In genomic region chr1:234546890-234547788, GRCh38 we compare ENCODE assay signal across 1 cellular context.
TF ChIP-seq lines count a peak whose summit lies in the region.

No MANE protein-coding gene starts in this region.

TF ChIP-seq in K562, 482 proteins besides CTCF, POLR2A, EP300 and RAD21 (continued from another document and continues in another):
- TF ChIP-seq CHD7 (IDR thresholded peaks at IDR 0.05; ENCODE audit: low read depth, low read length) = no peak
- peak; percentile 87; the same call in 1 of the 2 replicates for TF ChIP-seq ZNF175 (CRISPR knock-in tag; IDR thresholded peaks at IDR 0.05; ENCODE audit: low read depth)
- no peak for TF ChIP-seq HNRNPLL (IDR thresholded peaks at IDR 0.05; ENCODE audit: low read depth, low read length, poor library complexity, severe bottlenecking)
- 0 out of 2 replicates have a peak, but pooled peaks have one; percentile 6 for TF ChIP-seq ADNP (tag; IDR thresholded peaks at IDR 0.05)
- peak; percentile 33; the same call in 1 of the 2 replicates for TF ChIP-seq NFE2 (IDR thresholded peaks at IDR 0.05; ENCODE audit: low read depth)
- no peak for TF ChIP-seq PHF21A (IDR thresholded peaks at IDR 0.05; ENCODE audit: borderline replicate concordance, low read depth)
- no peak for TF ChIP-seq E4F1 (CRISPR knock-in tag; IDR thresholded peaks at IDR 0.05; ENCODE audit: borderline replicate concordance)
- TF ChIP-seq GATA2 (CRISPR knock-in tag; IDR thresholded peaks at IDR 0.05) = peak; percentile 66
- TF ChIP-seq MAX (CRISPR knock-in tag; IDR thresholded peaks at IDR 0.05) = peak; percentile 90
- no peak for TF ChIP-seq SMC3 (conservative IDR thresholded peaks at IDR 0.05; ENCODE audit: insufficient read depth, low read depth, low read length)
- no peak for TF ChIP-seq TEAD2 (tag; IDR thresholded peaks at IDR 0.05)
- TF ChIP-seq ZNF324 (CRISPR knock-in tag; IDR thresholded peaks at IDR 0.05) = peak; percentile 26; the same call in 1 of the 2 replicates
- no peak for TF ChIP-seq ZNF224 (CRISPR knock-in tag; IDR thresholded peaks at IDR 0.05)
- TF ChIP-seq CBX5 (IDR thresholded peaks at IDR 0.05; ENCODE audit: borderline replicate concordance, low read depth) = no peak
- TF ChIP-seq HNRNPL (IDR thresholded peaks at IDR 0.05; ENCODE audit: low read depth, low read length) = no peak
- TF ChIP-seq E2F4 (CRISPR knock-in tag; IDR thresholded peaks at IDR 0.05; ENCODE audit: low read depth) = no peak
- TF ChIP-seq MLLT1 (IDR thresholded peaks at IDR 0.05) = peak; percentile 90 to 93
- peak; percentile 89 to 90 for TF ChIP-seq KDM1A (IDR thresholded peaks at IDR 0.05)
- no peak for TF ChIP-seq SFPQ (IDR thresholded peaks at IDR 0.05; ENCODE audit: low read depth, low read length)
- TF ChIP-seq XRCC3 (IDR thresholded peaks at IDR 0.05) = no peak
- TF ChIP-seq C11orf30 (IDR thresholded peaks at IDR 0.05; ENCODE audit: low read depth) = no peak
- TF ChIP-seq TFAP4 (CRISPR knock-in tag; IDR thresholded peaks at IDR 0.05; ENCODE audit: borderline replicate concordance) = peak; percentile 91
- TF ChIP-seq MCM2 (IDR thresholded peaks at IDR 0.05; ENCODE audit: low read depth) = no peak
- TF ChIP-seq ZNF584 (CRISPR knock-in tag; IDR thresholded peaks at IDR 0.05; ENCODE audit: low read depth) = peak; percentile 92
- TF ChIP-seq ZNF174 (CRISPR knock-in tag; IDR thresholded peaks at IDR 0.05) = no peak
- TF ChIP-seq PATZ1 (CRISPR knock-in tag; IDR thresholded peaks at IDR 0.05; ENCODE audit: borderline replicate concordance) = 0 out of 2 replicates have a peak, but pooled peaks have one; percentile 73
- TF ChIP-seq TOE1 (IDR thresholded peaks at IDR 0.05; ENCODE audit: borderline replicate concordance) = peak; percentile 65
- TF ChIP-seq TOE1 (CRISPR knock-in tag; IDR thresholded peaks at IDR 0.05; ENCODE audit: borderline replicate concordance, low read depth) = no peak
- no peak for TF ChIP-seq RFX1 (IDR thresholded peaks at IDR 0.05)
- TF ChIP-seq POLR3A (IDR thresholded peaks at IDR 0.05; ENCODE audit: borderline replicate concordance, extremely low read depth, insufficient read depth, insufficient read length) = no peak
- TF ChIP-seq ZC3H11A (IDR thresholded peaks at IDR 0.05; ENCODE audit: low read depth, low read length) = no peak
- no peak for TF ChIP-seq SMAD2 (IDR thresholded peaks at IDR 0.05; ENCODE audit: low read depth, low read length)
- peak; percentile 51 for TF ChIP-seq MEIS2 (IDR thresholded peaks at IDR 0.05; ENCODE audit: partially characterized antibody)
- no peak for TF ChIP-seq ZNF586 (CRISPR knock-in tag; conservative IDR thresholded peaks at IDR 0.05)
- TF ChIP-seq ELF4 (CRISPR knock-in tag; IDR thresholded peaks at IDR 0.05) = peak; percentile 91
- TF ChIP-seq ZNF197 (CRISPR knock-in tag; IDR thresholded peaks at IDR 0.05; ENCODE audit: low read depth) = peak; percentile 40; the same call in 1 of the 2 replicates
- no peak for TF ChIP-seq HSF4 (CRISPR knock-in tag; IDR thresholded peaks at IDR 0.05; ENCODE audit: borderline replicate concordance)
- TF ChIP-seq NFYB (IDR thresholded peaks at IDR 0.05; ENCODE audit: extremely low read depth, insufficient read length) = no peak
- no peak for TF ChIP-seq RBFOX2 (IDR thresholded peaks at IDR 0.05; ENCODE audit: low read depth, low read length)
- TF ChIP-seq LARP7 (IDR thresholded peaks at IDR 0.05) = peak; percentile 98
- TF ChIP-seq NFRKB (IDR thresholded peaks at IDR 0.05; ENCODE audit: low read depth) = peak; percentile 91
- peak; percentile 87 for TF ChIP-seq NBN (IDR thresholded peaks at IDR 0.05; ENCODE audit: low read depth)
